13 cellular contexts compared by ENCODE assay signal in genomic region chr14:35414365-35414764, GRCh38. TPM values are rescaled to one million over a fixed set of nuclear protein-coding genes. Genes with fewer than 3 reads are reported as not detected.
A peak's percentile ranks its signal among the peaks of the same experiment; 100 is the strongest.
DNase-seq lines count a peak whose midpoint lies in the region; ATAC-seq and TF ChIP-seq lines count a peak whose summit lies in the region.
"Had no signal": no experiment of that assay in that cellular context is flagged by ENCODE, and none has a peak within 500 bp of the region (broad histone marks: within the 10 kb centered on the region; RNA-seq: fewer than 3 reads in every experiment).

No MANE protein-coding gene starts in this region.

- no peaks in the 10 kb centered on the region for H3K36me3 Mint-ChIP-seq in endothelial cell (ENCODE audit: low read depth, unreplicated experiment)
- H3K36me3 Mint-ChIP-seq in glutamatergic neuron (ENCODE audit: unreplicated experiment): no peaks in the 10 kb centered on the region
- H3K36me3 Mint-ChIP-seq: brain had no signal

- H3K27ac Mint-ChIP-seq in endothelial cell (ENCODE audit: unreplicated experiment) (peak overlapping the region; percentile 75), glutamatergic neuron (ENCODE audit: unreplicated experiment) (no peak overlapping the region)

- CTCF ChIA-PET in PC-3 (lab: Charles Lee): interaction anchor here (0.6 to 1.4 kb wide), 4 partner anchors 97 to 404 kb away, joined by 3 to 7 read pairs (median 4); no protein-coding TSS in a partner anchor

- H3K27ac ChIP-seq in PC-3 (ENCODE audit: low read length) (no peak overlapping the region), stomach (peak overlapping the region in 1 of 5 donors; percentile 4)
- H3K27ac ChIP-seq: KMS-11, parathyroid adenoma had no signal

- no TSS peak for BruUV-seq in PC-3 (replicated peaks; lab: Mats Ljungman, UMichigan)

- H3K4me2 ChIP-seq in PC-3 (ENCODE audit: low read length): no peak overlapping the region

- H3K36me3 ChIP-seq in PC-3 (ENCODE audit: low read depth, low read length): no peaks in the 10 kb centered on the region
- H3K36me3 ChIP-seq in stomach: no peaks in the 10 kb centered on the region

- TF ChIP-seq EP300 in stomach (IDR thresholded peaks at IDR 0.05): no peak

- peak overlapping the region; percentile 61 for H2AFZ ChIP-seq in PC-3 (ENCODE audit: low read length)
- H2AFZ ChIP-seq: parathyroid adenoma had no signal

- H3K4me1 Mint-ChIP-seq in endothelial cell (ENCODE audit: unreplicated experiment) (peaks cover 19% of the 10 kb centered on the region), glutamatergic neuron (ENCODE audit: low read depth, unreplicated experiment) (peaks cover 13% of the 10 kb centered on the region)

- WGBS in stomach, 5 donors: 33 to 41% (median 37%) methylated on average over 4 of the region's 4 CpGs

- POLR2A ChIA-PET in PC-3 (lab: Charles Lee; ENCODE audit: unreplicated experiment): interaction anchor here (1.0 kb wide), 1 partner anchor 10 kb away, joined by 3 read pairs; the partner anchor contains the start of gene NFKBIA

- H3K9me3 Mint-ChIP-seq in endothelial cell (ENCODE audit: unreplicated experiment) (no peaks in the 10 kb centered on the region), glutamatergic neuron (ENCODE audit: unreplicated experiment) (peaks cover 5% of the 10 kb centered on the region)
- H3K9me3 Mint-ChIP-seq: activated T-cell treated with anti-CD3 and anti-CD28 coated beads, Interleukin-2, amount 50 U/mL, for 4 hours had no signal

- TF ChIP-seq CTCF in PC-3 (conservative IDR thresholded peaks at IDR 0.05; ENCODE audit: low read depth, low read length): no peak
- no peak for TF ChIP-seq CTCF in endothelial cell (IDR thresholded peaks at IDR 0.05; ENCODE audit: unreplicated experiment)
- TF ChIP-seq CTCF in glutamatergic neuron (IDR thresholded peaks at IDR 0.05; ENCODE audit: partially characterized antibody, unreplicated experiment): no peak
- no peak for TF ChIP-seq CTCF in stomach (IDR thresholded peaks at IDR 0.05)

- intact Hi-C loops in PC-3 (cut with micrococcal nuclease): no loop called here
- intact Hi-C loops in stomach (cut with DNase I; ENCODE audit: low total_unique reads): loop anchor here (5.0 kb wide), 2 partner anchors 197 to 272 kb away; no protein-coding TSS in a partner anchor

- no peaks in the 10 kb centered on the region for H3K79me2 ChIP-seq in PC-3 (ENCODE audit: low read length)
- H3K79me2 ChIP-seq: parathyroid adenoma had no signal

- H3K4me1 ChIP-seq in PC-3 (ENCODE audit: insufficient read depth, low read length): peaks cover 14% of the 10 kb centered on the region
- peaks cover 7 to 12% (median 9%) of the 10 kb centered on the region in 4 donors for H3K4me1 ChIP-seq in stomach
- H3K4me1 ChIP-seq: parathyroid adenoma had no signal

- no peak overlapping the region for H3K9ac ChIP-seq in PC-3 (ENCODE audit: low read length)
- H3K9ac ChIP-seq: KMS-11, parathyroid adenoma had no signal

- no peak overlapping the region for H3K4me3 ChIP-seq in PC-3 (ENCODE audit: low read length)
- no peak overlapping the region for H3K4me3 ChIP-seq in stomach

- TF ChIP-seq POLR2A in stomach (IDR thresholded peaks at IDR 0.05): no peak

- DNase-seq in ACHN (peak; percentile 17), PC-3 (peak; percentile 41), endothelial cell (ENCODE audit: low spot score) (no peak), lung microvascular endothelial cell (ENCODE audit: low read depth in 2 of 2) (peak; percentile 55 to 74), glutamatergic neuron (no peak), stomach (no peak)
- no peak for DNase-seq in stimulated activated CD4-positive, alpha-beta T cell treated with anti-CD3 and anti-CD28 coated beads, Interleukin-4, amount 100 ng/mL, for 1 hour
- DNase-seq: activated T-cell treated with anti-CD3 and anti-CD28 coated beads, Interleukin-2, amount 50 U/mL, for 4 hours; NCI-H2107 had no signal

- no peaks in the 10 kb centered on the region for H4K20me1 ChIP-seq in PC-3 (ENCODE audit: low read length)

- H3F3A ChIP-seq in PC-3 (ENCODE audit: low read length, unreplicated experiment): no peaks in the 10 kb centered on the region

- H3K9me2 ChIP-seq in PC-3 (replicated peaks; ENCODE audit: low read length): no peaks in the 10 kb centered on the region

- H3K4me3 Mint-ChIP-seq in endothelial cell (ENCODE audit: unreplicated experiment) (no peak overlapping the region), glutamatergic neuron (ENCODE audit: unreplicated experiment) (no peak overlapping the region)
- H3K4me3 Mint-ChIP-seq: activated T-cell treated with anti-CD3 and anti-CD28 coated beads, Interleukin-2, amount 50 U/mL, for 4 hours; brain had no signal

- H3K9me3 ChIP-seq in PC-3 (ENCODE audit: low read length): no peaks in the 10 kb centered on the region
- H3K9me3 ChIP-seq in stomach: no peaks in the 10 kb centered on the region

- H3K27me3 Mint-ChIP-seq in endothelial cell (ENCODE audit: unreplicated experiment) (peaks cover 12% of the 10 kb centered on the region), glutamatergic neuron (ENCODE audit: unreplicated experiment) (peaks cover 5% of the 10 kb centered on the region)

- in situ Hi-C loops in ACHN (cut with HindIII; ENCODE audit: low pct_ligation_motif_present, low pct_unique_long_range_greater_than_20kb, low sequenced_read_pairs): loop anchor here (25.0 kb wide), 1 partner anchor 252 kb away; no protein-coding TSS in a partner anchor

- H3K27me3 ChIP-seq in PC-3 (ENCODE audit: low read length) (no peaks in the 10 kb centered on the region), stomach (no peaks in the 10 kb centered on the region)

- peak; percentile 78 for ATAC-seq in PC-3
- no peak for ATAC-seq in GM18498 (IDR thresholded peaks at IDR 0.05; ENCODE audit: unreplicated experiment)
- ATAC-seq: activated T-cell treated with anti-CD3 and anti-CD28 coated beads, Interleukin-2, amount 50 U/mL, for 4 hours had no signal

RNA-seq across cellular contexts. Expression of gene NFKBIA, which starts 9.8 kb away (rescaled TPM):
- total RNA-seq in PC-3 (2014; rRNA removed) (186 and 226 TPM in 2 replicates), endothelial cell (ENCODE audit: unreplicated experiment) (41.9 TPM), lung microvascular endothelial cell (90.4 and 177 TPM in 2 replicates), glutamatergic neuron (ENCODE audit: unreplicated experiment) (20.1 TPM), stomach (100 to 1,000 TPM; 166 to 605 (median 226) TPM)
- polyA plus RNA-seq in stomach: 100 to 1,000 TPM; 107 to 136 (median 131) TPM

Comparison
In these comparisons a context has a peak if more than half of its experiments do, and no peak if none do; other contexts are left out.
1. DNase-seq: peak in ACHN (single experiment), PC-3 (single experiment) and lung microvascular endothelial cell (2 of 2); none in endothelial cell (single experiment), stimulated activated CD4-positive, alpha-beta T cell treated with anti-CD3 and anti-CD28 coated beads, Interleukin-4, amount 100 ng/mL, for 1 hour (single experiment), glutamatergic neuron (single experiment) and stomach (single experiment).